In the genomic region with DNA sequence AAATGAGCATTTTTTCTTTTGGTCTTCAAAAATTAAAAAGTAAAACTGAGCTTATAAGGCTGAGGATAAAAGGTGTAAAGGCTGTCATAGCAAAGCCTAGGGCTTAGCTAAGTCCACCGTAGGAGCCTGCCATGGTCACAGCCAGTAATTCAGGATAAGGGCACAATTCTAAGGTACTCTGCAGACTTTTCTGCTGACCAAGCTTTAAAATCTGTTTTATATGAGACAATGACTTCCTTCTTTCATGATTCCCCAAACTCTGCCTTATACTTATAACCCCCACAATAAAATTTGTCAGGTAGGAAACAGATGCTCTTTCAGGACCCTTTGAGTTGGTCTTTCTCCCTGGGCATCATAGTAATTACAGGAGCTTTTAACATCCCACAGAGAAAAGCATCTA, we compare ENCODE assay signal across 21 cellular contexts.
A peak's percentile ranks its signal among the peaks of the same experiment; 100 is the strongest.
DNase-seq lines count a peak whose midpoint lies in the region; ATAC-seq and TF ChIP-seq lines count a peak whose summit lies in the region.
"Had no signal": no experiment of that assay in that cellular context is flagged by ENCODE, and none has a peak within 500 bp of the region (broad histone marks: within the 10 kb centered on the region; RNA-seq: fewer than 3 reads in every experiment).

No MANE protein-coding gene starts in this region.

- H3K9me3 Mint-ChIP-seq in activated CD4-positive, alpha-beta T cell treated with anti-CD3 and anti-CD28 coated beads, Interleukin-2, amount 10 ng/mL, durations not matched to agents 24 days and 14 days = no peaks in the 10 kb centered on the region
- no peaks in the 10 kb centered on the region for H3K9me3 Mint-ChIP-seq in stimulated activated effector memory CD8-positive, alpha-beta T cell treated with anti-CD3 and anti-CD28 coated beads, Interleukin-12 subunit alpha, Interleukin-12 subunit beta, amount 100 ng/mL, for 72 hours
- H3K9me3 Mint-ChIP-seq: activated B cell treated with CpG ODN at 0.5 μM for 24 hours; activated naive CD4-positive, alpha-beta T cell treated with anti-CD3 and anti-CD28 coated beads, Interleukin-2, amount 50 U/mL, for 24 hours; activated T-cell treated with anti-CD3 and anti-CD28 coated beads, Interleukin-2, amount 50 U/mL, for 4 hours; naive thymus-derived CD4-positive, alpha-beta T cell had no signal

- TF ChIP-seq EP300 in gastroesophageal sphincter (IDR thresholded peaks at IDR 0.05) = no peak

- H3K9me3 ChIP-seq in cardiac muscle cell (ENCODE audit: low read depth) (no peaks in the 10 kb centered on the region), gastroesophageal sphincter (no peaks in the 10 kb centered on the region)
- H3K9me3 ChIP-seq: transverse colon had no signal

- no peak overlapping the region for H3K27ac Mint-ChIP-seq in activated CD4-positive, alpha-beta T cell treated with anti-CD3 and anti-CD28 coated beads, Interleukin-2, amount 10 ng/mL, durations not matched to agents 24 days and 14 days
- no peak overlapping the region for H3K27ac Mint-ChIP-seq in stimulated activated effector memory CD8-positive, alpha-beta T cell treated with anti-CD3 and anti-CD28 coated beads, Interleukin-12 subunit alpha, Interleukin-12 subunit beta, amount 100 ng/mL, for 72 hours
- H3K27ac Mint-ChIP-seq: activated B cell treated with CpG ODN at 0.5 μM for 24 hours; activated CD8-positive, alpha-beta T cell treated with anti-CD3 and anti-CD28 coated beads, Interleukin-2, amount 10 ng/mL, durations not matched to agents 7 days and 5 days; activated naive CD4-positive, alpha-beta T cell treated with anti-CD3 and anti-CD28 coated beads, Interleukin-2, amount 50 U/mL, for 24 hours had no signal

- no peaks in the 10 kb centered on the region for H3K4me1 Mint-ChIP-seq in activated CD4-positive, alpha-beta T cell treated with anti-CD3 and anti-CD28 coated beads, Interleukin-2, amount 10 ng/mL, durations not matched to agents 24 days and 14 days
- H3K4me1 Mint-ChIP-seq in stimulated activated effector memory CD8-positive, alpha-beta T cell treated with anti-CD3 and anti-CD28 coated beads, Interleukin-12 subunit alpha, Interleukin-12 subunit beta, amount 100 ng/mL, for 72 hours = no peaks in the 10 kb centered on the region
- H3K4me1 Mint-ChIP-seq: activated B cell treated with CpG ODN at 0.5 μM for 24 hours; activated naive CD4-positive, alpha-beta T cell treated with anti-CD3 and anti-CD28 coated beads, Interleukin-2, amount 50 U/mL, for 24 hours had no signal

- H3K36me3 ChIP-seq in cardiac muscle cell = no peaks in the 10 kb centered on the region
- H3K36me3 ChIP-seq in gastroesophageal sphincter = no peaks in the 10 kb centered on the region
- H3K36me3 ChIP-seq: transverse colon had no signal

- intact Hi-C loops in cardiac septum (cut with DNase I) = loop anchor here (10.0 kb wide), 1 partner anchor 135 kb away; a partner anchor contains a TSS
- intact Hi-C loops in activated CD4-positive, alpha-beta T cell treated with anti-CD3 and anti-CD28 coated beads, Interleukin-2, amount 10 ng/mL, durations not matched to agents 24 days and 14 days (cut with micrococcal nuclease) = no loop called here

- TF ChIP-seq POLR2A in gastroesophageal sphincter (IDR thresholded peaks at IDR 0.05) = no peak

- 67 to 83% methylated on average over 1 of the region's 1 CpG for WGBS in gastroesophageal sphincter (ENCODE audit: low coverage in 1 of 2), 2 donors

- no peaks in the 10 kb centered on the region for H3K36me3 Mint-ChIP-seq in activated CD4-positive, alpha-beta T cell treated with anti-CD3 and anti-CD28 coated beads, Interleukin-2, amount 10 ng/mL, durations not matched to agents 24 days and 14 days (ENCODE audit: low read depth)
- H3K36me3 Mint-ChIP-seq in stimulated activated effector memory CD8-positive, alpha-beta T cell treated with anti-CD3 and anti-CD28 coated beads, Interleukin-12 subunit alpha, Interleukin-12 subunit beta, amount 100 ng/mL, for 72 hours = no peaks in the 10 kb centered on the region
- H3K36me3 Mint-ChIP-seq: activated naive CD4-positive, alpha-beta T cell treated with anti-CD3 and anti-CD28 coated beads, Interleukin-2, amount 50 U/mL, for 24 hours; naive thymus-derived CD4-positive, alpha-beta T cell had no signal

- H3K4me3 Mint-ChIP-seq in activated CD4-positive, alpha-beta T cell treated with anti-CD3 and anti-CD28 coated beads, Interleukin-2, amount 10 ng/mL, durations not matched to agents 24 days and 14 days = no peak overlapping the region
- no peak overlapping the region for H3K4me3 Mint-ChIP-seq in stimulated activated effector memory CD8-positive, alpha-beta T cell treated with anti-CD3 and anti-CD28 coated beads, Interleukin-12 subunit alpha, Interleukin-12 subunit beta, amount 100 ng/mL, for 72 hours
- H3K4me3 Mint-ChIP-seq: activated B cell treated with CpG ODN at 0.5 μM for 24 hours; activated CD8-positive, alpha-beta T cell treated with anti-CD3 and anti-CD28 coated beads, Interleukin-2, amount 10 ng/mL, durations not matched to agents 7 days and 5 days; activated naive CD4-positive, alpha-beta T cell treated with anti-CD3 and anti-CD28 coated beads, Interleukin-2, amount 50 U/mL, for 24 hours; activated T-cell treated with anti-CD3 and anti-CD28 coated beads, Interleukin-2, amount 50 U/mL, for 4 hours; naive thymus-derived CD4-positive, alpha-beta T cell had no signal

- H3K4me1 ChIP-seq in cardiac muscle cell (ENCODE audit: low read depth) (peaks cover 47% of the 10 kb centered on the region), gastroesophageal sphincter (peaks cover 0 to 59% (median 5%) of the 10 kb centered on the region in 3 donors)
- H3K4me1 ChIP-seq: transverse colon had no signal

- H3K27me3 ChIP-seq in cardiac muscle cell (no peaks in the 10 kb centered on the region), gastroesophageal sphincter (no peaks in the 10 kb centered on the region)
- H3K27me3 ChIP-seq: transverse colon had no signal

- peak overlapping the region; percentile 64 for H3K27ac ChIP-seq in cardiac muscle cell
- peak overlapping the region; percentile 61 to 81 (median 77) for H3K27ac ChIP-seq in gastroesophageal sphincter
- H3K27ac ChIP-seq: transverse colon had no signal

- H3K4me3 ChIP-seq in cardiac muscle cell (no peak overlapping the region), gastroesophageal sphincter (no peak overlapping the region)
- H3K4me3 ChIP-seq: transverse colon had no signal

- TF ChIP-seq CTCF in cardiac muscle cell (IDR thresholded peaks at IDR 0.05; ENCODE audit: low read depth, low read length) (no peak), gastroesophageal sphincter (IDR thresholded peaks at IDR 0.05) (no peak)

- DNase-seq in cardiac muscle cell (ENCODE audit: low read depth in 1 of 2, low spot score in 1 of 2) = no peak
- DNase-seq in cardiac septum (ENCODE audit: low spot score) = no peak
- DNase-seq in SHP77 (lab: John Stamatoyannopoulos, UW) = no peak
- DNase-seq in NCI-H82 treated with DMSO at 0.1 percent for 48 hours (lab: John Stamatoyannopoulos, UW; ENCODE audit: unreplicated experiment) = no peak
- no peak for DNase-seq in activated CD4-positive, alpha-beta T cell treated with anti-CD3 and anti-CD28 coated beads, Interleukin-2, amount 10 ng/mL, durations not matched to agents 24 days and 14 days
- DNase-seq in stimulated activated effector memory CD8-positive, alpha-beta T cell treated with anti-CD3 and anti-CD28 coated beads, Interleukin-12 subunit alpha, Interleukin-12 subunit beta, amount 100 ng/mL, for 72 hours (ENCODE audit: low spot score in 2 of 2) = no peak
- DNase-seq: 8988T; activated B cell treated with CpG ODN at 0.5 μM for 24 hours; activated CD8-positive, alpha-beta T cell treated with anti-CD3 and anti-CD28 coated beads, Interleukin-2, amount 10 ng/mL, durations not matched to agents 7 days and 5 days; activated T-cell treated with anti-CD3 and anti-CD28 coated beads, Interleukin-2, amount 50 U/mL, for 4 hours; hippocampal formation; islet precursor cell; naive thymus-derived CD4-positive, alpha-beta T cell; NCI-H187 treated with DMSO at 0.1 percent for 48 hours; stimulated activated CD4-positive, alpha-beta T cell treated with anti-CD3 and anti-CD28 coated beads, Interleukin-1b, Interleukin-23, amount 100 ng/mL, for 48 hours; stimulated activated naive CD4-positive, alpha-beta T cell treated with Interleukin-2 at 50 U/mL for 16 hours; T-helper 9 cell; transverse colon had no signal

- H3K27me3 Mint-ChIP-seq in activated CD4-positive, alpha-beta T cell treated with anti-CD3 and anti-CD28 coated beads, Interleukin-2, amount 10 ng/mL, durations not matched to agents 24 days and 14 days = no peaks in the 10 kb centered on the region
- H3K27me3 Mint-ChIP-seq: activated B cell treated with CpG ODN at 0.5 μM for 24 hours; activated naive CD4-positive, alpha-beta T cell treated with anti-CD3 and anti-CD28 coated beads, Interleukin-2, amount 50 U/mL, for 24 hours had no signal

- ATAC-seq in HG03354 (IDR thresholded peaks at IDR 0.05; ENCODE audit: poor library complexity, severe bottlenecking, unreplicated experiment) = peak; percentile 4
- no peak for ATAC-seq in gastroesophageal sphincter
- no peak for ATAC-seq in stimulated activated effector memory CD8-positive, alpha-beta T cell treated with anti-CD3 and anti-CD28 coated beads, Interleukin-12 subunit alpha, Interleukin-12 subunit beta, amount 100 ng/mL, for 72 hours
- ATAC-seq: activated CD8-positive, alpha-beta T cell treated with anti-CD3 and anti-CD28 coated beads, Interleukin-2, amount 10 ng/mL, durations not matched to agents 7 days and 5 days; activated T-cell treated with anti-CD3 and anti-CD28 coated beads, Interleukin-2, amount 50 U/mL, for 4 hours; naive thymus-derived CD4-positive, alpha-beta T cell had no signal
